Comparison of ENCODE assay signal across 8 cellular contexts in genomic region chr11:66856496-66857233, GRCh38. TPM values are rescaled to one million over a fixed set of nuclear protein-coding genes. Genes with fewer than 3 reads are reported as not detected.
A peak's percentile ranks its signal among the peaks of the same experiment; 100 is the strongest.
DNase-seq lines count a peak whose midpoint lies in the region; ATAC-seq, FAIRE-seq and TF ChIP-seq lines count a peak whose summit lies in the region.

Gene LRFN4 (plus strand): TSS chr11:66857064. CDS start chr11:66857745, 681 bp downstream.

- no peak for TF ChIP-seq CTCF in AG10803 (conservative IDR thresholded peaks at IDR 0.05; ENCODE audit: low read length)
- TF ChIP-seq CTCF in astrocyte of the cerebellum (IDR thresholded peaks at IDR 0.05; ENCODE audit: low read depth, low read length, missing control alignments): no peak

- peak; percentile 12 for ATAC-seq in HG03025 (IDR thresholded peaks at IDR 0.05; ENCODE audit: low FRiP score, unreplicated experiment)

- DNase-seq in AG10803 (ENCODE audit: low read depth) (no peak), GM18507 (ENCODE audit: extremely low spot score, insufficient read length, low read depth) (peak; percentile 47), OCI-M1 (lab: John Stamatoyannopoulos, UW) (peak; percentile 40), astrocyte of the cerebellum (ENCODE audit: low read depth) (no peak), hypothalamus (lab: John Stamatoyannopoulos, UW) (peak in 35 of 51 donors; percentile 47 to 92 (median 73)), renal cortical epithelial cell (ENCODE audit: low read depth) (no peak), T1000 (lab: John Stamatoyannopoulos, UW) (no peak)

- no peak for FAIRE-seq in GM18507 (lab: Jason Lieb, UNC)

- H3K4me3 ChIP-seq in AG10803 (ENCODE audit: low read length) (peak within 1 kb of the TSS; percentile 83), astrocyte of the cerebellum (ENCODE audit: low read depth, low read length) (peak within 1 kb of the TSS; percentile 67)

- in situ Hi-C loops in astrocyte of the cerebellum (cut with HindIII; ENCODE audit: low sequenced_read_pairs): no loop called here

RNA-seq across cellular contexts. Expression of gene LRFN4, which starts in this region (rescaled TPM):
- 26.2 and 32.8 TPM in 2 replicates for total RNA-seq in renal cortical epithelial cell

Comparison
In these comparisons a context has a peak if more than half of its experiments do, and no peak if none do; other contexts are left out.
1. DNase-seq: peak in GM18507 (single experiment), OCI-M1 (single experiment) and hypothalamus (35 of 51); none in AG10803 (single experiment), astrocyte of the cerebellum (single experiment), renal cortical epithelial cell (single experiment) and T1000 (single experiment).